ENCODE assay signal across 1 cellular context in genomic region chr14:102772781-102773570, GRCh38.
A peak's percentile ranks its signal among the peaks of the same experiment; 100 is the strongest.
TF ChIP-seq lines count a peak whose summit lies in the region.

No MANE protein-coding gene starts in this region.

TF ChIP-seq in HepG2, 621 proteins besides CTCF, POLR2A, EP300 and RAD21 (continued from another document):
- TF ChIP-seq TRIM22 (IDR thresholded peaks at IDR 0.05) (no peak), RFX1 (IDR thresholded peaks at IDR 0.05) (no peak), ZNF282 (IDR thresholded peaks at IDR 0.05; ENCODE audit: partially characterized antibody) (no peak), ZBTB3 (CRISPR knock-in tag; IDR thresholded peaks at IDR 0.05; ENCODE audit: borderline replicate concordance, low read depth) (no peak), RBM39 (IDR thresholded peaks at IDR 0.05; ENCODE audit: low read depth, low read length, poor library complexity, severe bottlenecking) (no peak), ZNF543 (CRISPR knock-in tag; IDR thresholded peaks at IDR 0.05) (no peak), FOXP1 (IDR thresholded peaks at IDR 0.05) (no peak), FOXP1 (CRISPR knock-in tag; IDR thresholded peaks at IDR 0.05) (peak; percentile 74), ZIK1 (CRISPR knock-in tag; IDR thresholded peaks at IDR 0.05; ENCODE audit: borderline replicate concordance, low read depth) (no peak)
TF ChIP-seq in HepG2: peak in this region for 29.
